ENCODE assay signal across 8 cellular contexts in the genomic region with DNA sequence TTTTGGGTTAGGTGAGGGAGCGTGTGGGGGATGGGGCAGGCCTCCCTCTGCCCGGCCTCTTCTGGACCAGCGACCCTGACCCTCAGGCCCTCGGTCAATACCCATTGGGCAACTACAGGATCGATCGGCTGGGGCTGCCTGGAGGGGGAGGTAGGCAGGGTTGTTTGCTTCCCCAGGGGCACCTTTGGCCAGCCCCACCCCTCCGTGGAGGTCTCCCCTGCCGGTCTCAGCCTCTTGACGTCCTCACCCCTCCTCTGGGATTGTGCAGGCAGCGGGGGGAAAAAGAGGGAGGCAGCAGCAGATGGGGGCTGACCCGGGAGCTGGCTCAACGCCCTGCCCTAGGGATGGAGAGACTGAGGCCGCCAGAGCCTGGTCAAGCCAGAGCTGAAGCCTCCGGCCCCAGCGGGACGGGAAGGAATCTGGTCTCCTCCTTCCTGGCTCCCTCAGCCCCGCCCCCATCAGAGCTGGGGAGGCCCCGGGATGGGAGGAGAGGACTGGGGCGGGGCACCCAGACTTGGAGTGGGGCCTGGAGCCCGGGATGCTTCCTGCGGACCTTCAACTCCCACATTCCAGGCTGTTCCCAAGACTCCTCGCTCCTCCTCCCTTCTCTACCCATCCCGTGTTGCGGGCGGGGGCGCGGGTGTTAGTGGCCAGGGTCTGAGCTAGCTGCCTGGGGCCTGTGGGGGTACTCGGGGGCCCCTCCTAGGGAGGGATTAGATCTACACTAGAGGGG. TPM values are rescaled to one million over a fixed set of nuclear protein-coding genes. Genes with fewer than 3 reads are reported as not detected.
A peak's percentile ranks its signal among the peaks of the same experiment; 100 is the strongest.
DNase-seq lines count a peak whose midpoint lies in the region; ATAC-seq and TF ChIP-seq lines count a peak whose summit lies in the region.

No MANE protein-coding gene starts in this region.

- H3K4me3 ChIP-seq in IMR-90 (ENCODE audit: insufficient read depth, low read depth, low read length): peak overlapping the region; percentile 35
- peak overlapping the region in 2 of 3 donors; percentile 8 to 9 for H3K4me3 ChIP-seq in liver (ENCODE audit: low read depth in 1 of 3, low read length in 3 of 3)
- H3K4me3 ChIP-seq in thymus (ENCODE audit: low read length): no peak overlapping the region

- peak overlapping the region; percentile 79; the same call in 1 of the 2 replicates for H3K23ac ChIP-seq in IMR-90 (ENCODE audit: low read depth, low read length)

- peak overlapping the region; percentile 99 for H2AK9ac ChIP-seq in IMR-90 (replicated peaks; ENCODE audit: low read depth, low read length, poor library complexity)

- peak overlapping the region; percentile 88 for H4K5ac ChIP-seq in IMR-90 (ENCODE audit: low read depth, low read length)

- H3K9ac ChIP-seq in IMR-90 (ENCODE audit: low read depth, low read length): peak overlapping the region; percentile 75
- no peak overlapping the region for H3K9ac ChIP-seq in liver (ENCODE audit: low read depth in 1 of 2, low read length in 2 of 2)

- H3K4me3 Mint-ChIP-seq in activated CD4-positive, alpha-beta T cell treated with anti-CD3 and anti-CD28 coated beads for 36 hours: no peak overlapping the region

- H3K9me1 ChIP-seq in IMR-90 (ENCODE audit: insufficient read depth, low read length): peaks cover 12% of the 10 kb centered on the region; the same call in 1 of the 2 replicates

- no peaks in the 10 kb centered on the region for H3K36me3 Mint-ChIP-seq in activated CD4-positive, alpha-beta T cell treated with anti-CD3 and anti-CD28 coated beads for 36 hours (ENCODE audit: low read depth)

- H2BK5ac ChIP-seq in IMR-90 (ENCODE audit: low read depth, low read length, poor library complexity, severe bottlenecking): peak overlapping the region; percentile 84

- H4K20me1 ChIP-seq in IMR-90 (ENCODE audit: insufficient read depth, low read length): no peaks in the 10 kb centered on the region

- H3K56ac ChIP-seq in IMR-90 (ENCODE audit: extremely low read depth, insufficient read depth, low read length): peak overlapping the region; percentile 61; the same call in 1 of the 2 replicates

- 20% methylated on average over 1 of the region's 28 CpGs; no CpG with 5 or more reads in 1 of the 2 experiments for WGBS in IMR-90 (ENCODE audit: extremely low coverage in 2 of 2, insufficient read length in 1 of 2), 2 experiments
- WGBS in liver: 5% methylated on average over 28 of the region's 28 CpGs
- WGBS in thymus: 22% methylated on average over 28 of the region's 28 CpGs

- peaks cover under 1% of the 10 kb centered on the region for H3K27me3 Mint-ChIP-seq in activated CD4-positive, alpha-beta T cell treated with anti-CD3 and anti-CD28 coated beads for 36 hours

- CTCF ChIA-PET in IMR-90 (lab: Yijun Ruan, JAX): interaction anchor here (0.6 to 3.8 kb wide), 8 partner anchors 15 to 50 kb away, joined by 3 to 26 read pairs (median 4); no protein-coding TSS in a partner anchor
- CTCF ChIA-PET in activated CD4-positive, alpha-beta T cell treated with anti-CD3 and anti-CD28 coated beads for 36 hours (lab: Charles Lee): interaction anchor here (0.6 to 11.4 kb wide), 6 partner anchors 14 to 199 kb away, joined by 3 to 302 read pairs (median 4); a partner anchor contains a TSS

- H3K27me3 ChIP-seq in IMR-90 (ENCODE audit: control insufficient read depth, insufficient read depth, low read length) (no peaks in the 10 kb centered on the region), liver (ENCODE audit: control insufficient read depth in 4 of 4, insufficient read depth in 4 of 4, low read length in 3 of 4) (no peaks in the 10 kb centered on the region), thymus (ENCODE audit: control insufficient read depth, insufficient read depth) (peaks cover 2% of the 10 kb centered on the region)

- no TSS peak for BruUV-seq in IMR-90 (replicated peaks; lab: Mats Ljungman, UMichigan)

- H2BK15ac ChIP-seq in IMR-90 (ENCODE audit: low read depth, low read length): peak overlapping the region; percentile 45; the same call in 2 of the 3 replicates

- dilution Hi-C loops in IMR-90 (cut with HindIII; ENCODE audit: low sequenced_read_pairs, unreplicated experiment): no loop called here

- H3K9me3 Mint-ChIP-seq in activated CD4-positive, alpha-beta T cell treated with anti-CD3 and anti-CD28 coated beads for 36 hours (ENCODE audit: low read depth): no peaks in the 10 kb centered on the region

- POLR2A ChIA-PET in IMR-90 (lab: Charles Lee; ENCODE audit: unreplicated experiment): interaction anchor here (1.0 kb wide), 1 partner anchor 46 kb away, joined by 4 read pairs; no protein-coding TSS in a partner anchor
- POLR2A ChIA-PET in activated CD4-positive, alpha-beta T cell treated with anti-CD3 and anti-CD28 coated beads for 36 hours (lab: Charles Lee): no interaction called here

- peak overlapping the region; percentile 89 for H3K27ac ChIP-seq in IMR-90 (ENCODE audit: insufficient read depth, low read length)
- peak overlapping the region; percentile 94 to 97 for H3K27ac ChIP-seq in liver (ENCODE audit: low read depth in 1 of 2, low read length in 2 of 2)
- H3K27ac ChIP-seq in thymus (ENCODE audit: low read depth): peak overlapping the region; percentile 15

- H2BK120ac ChIP-seq in IMR-90 (ENCODE audit: low read depth, low read length): peak overlapping the region; percentile 92

- peaks cover 20% of the 10 kb centered on the region for H3K4me1 Mint-ChIP-seq in activated CD4-positive, alpha-beta T cell treated with anti-CD3 and anti-CD28 coated beads for 36 hours

- peak overlapping the region; percentile 99 for H3K4ac ChIP-seq in IMR-90 (ENCODE audit: low read depth, low read length)

- in situ Hi-C loops in IMR-90 (cut with MboI; ENCODE audit: low sequenced_read_pairs): no loop called here

- no peak overlapping the region for H3K27ac Mint-ChIP-seq in activated CD4-positive, alpha-beta T cell treated with anti-CD3 and anti-CD28 coated beads for 36 hours

- TF ChIP-seq RAD21 in IMR-90 (IDR thresholded peaks at IDR 0.05; ENCODE audit: low read length) (no peak), liver (IDR thresholded peaks at IDR 0.05) (no peak)

- peak overlapping the region; percentile 72 for H2BK20ac ChIP-seq in IMR-90 (ENCODE audit: low read depth, low read length)

- H3K79me1 ChIP-seq in IMR-90 (ENCODE audit: low read depth in 1 of 2, low read length in 2 of 2): peaks cover 0 to 10% of the 10 kb centered on the region in 2 experiments; a peak in 2 of 4 replicates

- H3K36me3 ChIP-seq in IMR-90 (ENCODE audit: control insufficient read depth, insufficient read depth, low read length): no peaks in the 10 kb centered on the region
- H3K36me3 ChIP-seq in liver (ENCODE audit: control insufficient read depth in 4 of 4, insufficient read depth in 3 of 4, low read depth in 1 of 4, low read length in 3 of 4): no peaks in the 10 kb centered on the region
- no peaks in the 10 kb centered on the region for H3K36me3 ChIP-seq in thymus (ENCODE audit: control insufficient read depth, insufficient read depth)

- peak overlapping the region; percentile 94 for H4K91ac ChIP-seq in IMR-90 (ENCODE audit: insufficient read depth, low read depth, low read length)

- peak; percentile 93 for ATAC-seq in IMR-90 (ENCODE audit: low read depth)
- no peak for ATAC-seq in activated CD4-positive, alpha-beta T cell treated with anti-CD3 and anti-CD28 coated beads for 36 hours

- peak overlapping the region; percentile 79 for H3K18ac ChIP-seq in IMR-90 (ENCODE audit: low read depth, low read length)

- TF ChIP-seq POLR2A in IMR-90 (IDR thresholded peaks at IDR 0.05; ENCODE audit: low read depth, low read length): 0 out of 2 replicates have a peak, but pooled peaks have one; percentile 49

- peak overlapping the region; percentile 97 for H2AFZ ChIP-seq in IMR-90 (replicated peaks; ENCODE audit: low read length, poor library complexity)

- H4K8ac ChIP-seq in IMR-90 (ENCODE audit: low read depth in 2 of 2, low read length in 2 of 2): peak overlapping the region; percentile 76 to 98

- H3K9me3 ChIP-seq in IMR-90 (ENCODE audit: control insufficient read depth, insufficient read depth, low read length) (no peaks in the 10 kb centered on the region), liver (ENCODE audit: control insufficient read depth in 4 of 4, low read length in 3 of 4) (no peaks in the 10 kb centered on the region), thymus (ENCODE audit: control insufficient read depth) (no peaks in the 10 kb centered on the region)

- peak; percentile 90 for DNase-seq in IMR-90
- DNase-seq in dedifferentiated amniotic fluid mesenchymal stem cell (ENCODE audit: extremely low spot score): peak; percentile 94
- no peak for DNase-seq in COR-L47 (lab: John Stamatoyannopoulos, UW)
- DNase-seq in activated CD4-positive, alpha-beta T cell treated with anti-CD3 and anti-CD28 coated beads for 36 hours: no peak
- no peak for DNase-seq in stimulated activated CD4-positive, alpha-beta T cell treated with anti-CD3 and anti-CD28 coated beads, Interleukin-2, amount 100 ng/mL, for 24 hours
- DNase-seq in NCI-H510A (lab: John Stamatoyannopoulos, UW): no peak

- H3K4me1 ChIP-seq in IMR-90 (ENCODE audit: control insufficient read depth, insufficient read depth, low read length) (peaks cover 30% of the 10 kb centered on the region), liver (ENCODE audit: control insufficient read depth in 4 of 4, insufficient read depth in 4 of 4, low read length in 3 of 4) (peaks cover 17 to 62% (median 49%) of the 10 kb centered on the region in 4 donors), thymus (ENCODE audit: control insufficient read depth, insufficient read depth, low read length) (no peaks in the 10 kb centered on the region)

- H3K4me2 ChIP-seq in IMR-90 (ENCODE audit: low read depth, low read length): peak overlapping the region; percentile 77

- TF ChIP-seq CTCF in IMR-90 (conservative IDR thresholded peaks at IDR 0.05; ENCODE audit: low read depth, low read length): no peak
- no peak for TF ChIP-seq CTCF in liver (IDR thresholded peaks at IDR 0.05; ENCODE audit: low read depth, low read length, missing input control)

- intact Hi-C loops in IMR-90 (cut with micrococcal nuclease): loop anchor here (1.0 to 5.0 kb wide), 4 partner anchors 15 to 131 kb away; a partner anchor contains a TSS
- intact Hi-C loops in activated CD4-positive, alpha-beta T cell treated with anti-CD3 and anti-CD28 coated beads for 36 hours (cut with DNase I, micrococcal nuclease): loop anchor here (1.0 kb wide), 2 partner anchors 21 to 46 kb away; no protein-coding TSS in a partner anchor

- H2AK5ac ChIP-seq in IMR-90 (ENCODE audit: low read depth, low read length): peak overlapping the region; percentile 96

- peak overlapping the region; percentile 90 for H3K14ac ChIP-seq in IMR-90 (replicated peaks; ENCODE audit: low read depth, low read length)

RNA-seq across cellular contexts. Expression of a gene that starts 14.4 kb away (rescaled TPM):
- total RNA-seq in IMR-90 (2012; rRNA removed) (4.7 and 6.1 TPM in 2 replicates), liver (10 to 100 TPM; 10.2 to 18.8 TPM)
- polyA plus RNA-seq in IMR-90 (2012; rRNA removed) (47.3 and 59.2 TPM in 2 replicates), liver (10 to 100 TPM; 43.6 to 66.6 TPM), thymus (5.8 TPM)
- polyA plus RNA-seq in IMR-90 (2012; cell fraction: cytosol; rRNA removed): 34.5 and 61.4 TPM in 2 replicates
- polyA plus RNA-seq in IMR-90 (2012; cell fraction: nucleus; rRNA removed; ENCODE audit: low replicate concordance): 18.1 and 44.7 TPM in 2 replicates
- total RNA-seq in activated CD4-positive, alpha-beta T cell treated with anti-CD3 and anti-CD28 coated beads for 36 hours: under 1 TPM; 0.83 to 0.87 TPM

RNA-seq across cellular contexts. Expression of a gene that starts 26.7 kb away (rescaled TPM):
- 6.1 TPM in 2 replicates for total RNA-seq in IMR-90 (2012; rRNA removed)
- 18.4 and 19.8 TPM in 2 replicates for polyA plus RNA-seq in IMR-90 (2012; rRNA removed)
- polyA plus RNA-seq in IMR-90 (2012; cell fraction: cytosol; rRNA removed): 9.8 and 18.6 TPM in 2 replicates
- 23.8 and 66.7 TPM in 2 replicates for polyA plus RNA-seq in IMR-90 (2012; cell fraction: nucleus; rRNA removed; ENCODE audit: low replicate concordance)
- total RNA-seq in liver: 1 to 10 TPM; 7.8 to 8.9 TPM
- 10 to 100 TPM in 1 of 2 donors, 1 to 10 TPM in 1; 7.9 to 14.0 TPM for polyA plus RNA-seq in liver
- polyA plus RNA-seq in thymus: 4.2 TPM
- total RNA-seq in activated CD4-positive, alpha-beta T cell treated with anti-CD3 and anti-CD28 coated beads for 36 hours: not detected

RNA-seq across cellular contexts. Expression of a gene that starts 34.0 kb away (rescaled TPM):
- total RNA-seq in IMR-90 (2012; rRNA removed) (not detected in 2 replicates), liver (1 to 10 TPM in 1 of 2 donors, under 1 TPM in 1; 0.33 to 3.4 TPM)
- polyA plus RNA-seq in IMR-90 (2012; rRNA removed) (not detected in 2 replicates), liver (1 to 10 TPM in 1 of 2 donors, under 1 TPM in 1; 0.81 to 2.3 TPM), thymus (42.3 TPM)
- polyA plus RNA-seq in IMR-90 (2012; cell fraction: cytosol; rRNA removed): not detected in 2 replicates
- not detected in 2 replicates for polyA plus RNA-seq in IMR-90 (2012; cell fraction: nucleus; rRNA removed; ENCODE audit: low replicate concordance)
- not detected for total RNA-seq in activated CD4-positive, alpha-beta T cell treated with anti-CD3 and anti-CD28 coated beads for 36 hours

RNA-seq across cellular contexts. Expression of a gene that starts 59.7 kb away (rescaled TPM):
- total RNA-seq in IMR-90 (2012; rRNA removed) (not detected in 2 replicates), liver (1 to 10 TPM; 6.9 to 7.9 TPM)
- polyA plus RNA-seq in IMR-90 (2012; rRNA removed) (0.15 and 0.24 TPM in 2 replicates), liver (10 to 100 TPM in 1 of 2 donors, 1 to 10 TPM in 1; 5.0 to 10.7 TPM), thymus (27.7 TPM)
- polyA plus RNA-seq in IMR-90 (2012; cell fraction: cytosol; rRNA removed): 0.08 and 0.34 TPM in 2 replicates
- 0.91 and 1.7 TPM in 2 replicates for polyA plus RNA-seq in IMR-90 (2012; cell fraction: nucleus; rRNA removed; ENCODE audit: low replicate concordance)
- 100 to 1,000 TPM; 108 to 125 TPM for total RNA-seq in activated CD4-positive, alpha-beta T cell treated with anti-CD3 and anti-CD28 coated beads for 36 hours

Comparison
In these comparisons a context has a peak if more than half of its experiments do, and no peak if none do; other contexts are left out.
1. DNase-seq: peak in IMR-90 (single experiment) and dedifferentiated amniotic fluid mesenchymal stem cell (single experiment); none in COR-L47 (single experiment), activated CD4-positive, alpha-beta T cell treated with anti-CD3 and anti-CD28 coated beads for 36 hours (single experiment), stimulated activated CD4-positive, alpha-beta T cell treated with anti-CD3 and anti-CD28 coated beads, Interleukin-2, amount 100 ng/mL, for 24 hours (0 of 2) and NCI-H510A (single experiment).
2. H3K27ac ChIP-seq: peak in every context shown above with its lines; median percentile 96 in liver; 89 in IMR-90; 15 in thymus.